ENCODE assay signal across 2 cellular contexts in genomic region chr11:124814739-124815138, GRCh38.
A peak's percentile ranks its signal among the peaks of the same experiment; 100 is the strongest.
TF ChIP-seq lines count a peak whose summit lies in the region.

No MANE protein-coding gene starts in this region.

TF ChIP-seq in HepG2, 621 proteins besides CTCF, POLR2A, EP300 and RAD21:
- TF ChIP-seq MAFF (IDR thresholded peaks at IDR 0.05; ENCODE audit: low read depth, low read length) (peak; percentile 55), MAFK (conservative IDR thresholded peaks at IDR 0.05 in 1 of 2, IDR thresholded peaks at IDR 0.05 in 1 of 2; ENCODE audit: low read length in 2 of 2) (peak; percentile 49 to 74; a peak in 3 of 4 replicates), CEBPB (IDR thresholded peaks at IDR 0.05; ENCODE audit: borderline replicate concordance, low read depth, low read length) (no peak), NFE2L2 (IDR thresholded peaks at IDR 0.05; ENCODE audit: low read length) (peak; percentile 67)

TF ChIP-seq in endothelial cell of umbilical vein, 7 proteins besides CTCF, POLR2A, EP300 and RAD21:
- TF ChIP-seq JUN (IDR thresholded peaks at IDR 0.05; ENCODE audit: borderline replicate concordance, insufficient read depth, insufficient read length, low read depth) (peak; percentile 15), POLR2AphosphoS5 (IDR thresholded peaks at IDR 0.05; ENCODE audit: insufficient read depth, low read depth, low read length) (no peak), GATA2 (IDR thresholded peaks at IDR 0.05; ENCODE audit: insufficient read depth, insufficient read length, low read depth, low read length) (peak; percentile 32)
